ENCODE assay signal across 22 cellular contexts in the genomic region with DNA sequence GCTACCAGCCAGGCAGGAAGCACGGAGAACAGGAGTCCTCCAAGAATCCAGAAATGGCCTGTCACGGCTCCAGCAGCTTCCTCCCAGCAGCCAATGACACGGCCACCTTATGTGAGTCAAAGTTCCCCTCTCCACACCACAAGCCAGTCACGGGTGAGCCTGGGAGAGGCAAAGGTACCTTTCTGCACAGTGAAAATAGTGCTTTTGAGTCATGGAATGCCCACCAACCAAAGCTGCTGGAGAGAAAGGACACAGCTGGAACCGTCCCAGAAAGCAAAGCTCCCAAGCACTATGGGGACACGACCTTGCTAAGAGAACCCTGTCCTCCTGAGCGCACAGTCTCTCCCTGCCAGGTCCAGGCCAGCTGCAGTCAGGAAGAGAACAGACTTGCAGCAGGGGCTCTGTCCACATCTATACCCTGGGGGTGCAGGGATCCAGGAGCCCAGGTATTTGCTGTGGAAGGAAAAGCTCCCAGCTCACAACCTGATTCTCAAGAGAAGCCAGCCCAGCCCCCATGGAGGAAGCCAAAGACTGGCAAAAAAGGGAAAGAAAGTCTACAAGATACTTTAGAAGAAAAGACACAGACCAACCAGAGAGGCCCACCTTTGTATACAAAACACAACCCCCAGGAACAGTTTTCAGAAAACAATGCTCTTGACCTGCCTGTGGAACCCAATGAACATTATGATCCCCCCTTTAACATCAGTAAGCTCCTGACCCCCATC. TPM values are rescaled to one million over a fixed set of nuclear protein-coding genes. Genes with fewer than 3 reads are reported as not detected.
"Had no signal": no experiment of that assay in that cellular context is flagged by ENCODE, and none has a peak within 500 bp of the region (broad histone marks: within the 10 kb centered on the region; RNA-seq: fewer than 3 reads in every experiment).

No MANE protein-coding gene starts in this region.

- H2AFZ ChIP-seq: neural progenitor cell had no signal

- H3K9me3 ChIP-seq: body of pancreas, left lung, prostate gland, spleen had no signal

- H3K4me3 ChIP-seq: body of pancreas, left lung, neural progenitor cell, prostate gland, spleen had no signal

- H3K27ac ChIP-seq: body of pancreas, left lung, neural progenitor cell, prostate gland, spleen had no signal

- H3K4me2 ChIP-seq: neural progenitor cell had no signal

- H3K9ac ChIP-seq: neural progenitor cell had no signal

- DNase-seq: activated CD4-positive, alpha-beta T cell treated with anti-CD3 and anti-CD28 coated beads for 48 hours; activated CD4-positive, CD25-positive, alpha-beta regulatory T cell; activated naive CD4-positive, alpha-beta T cell treated with Interleukin-2 at 50 U/mL for 16 hours; body of pancreas; caudate nucleus; foreskin fibroblast; hypothalamus; left lung; naive B cell; spleen; stimulated activated CD4-positive, alpha-beta T cell treated with anti-CD3 and anti-CD28 coated beads, Interleukin-4, amount 100 ng/mL, for 4 hours; T-helper 1 cell; T-helper 9 cell had no signal

- H3K36me3 ChIP-seq: left lung, neural progenitor cell, prostate gland, spleen had no signal

- H3K4me1 ChIP-seq: body of pancreas, neural progenitor cell, prostate gland had no signal

- ATAC-seq: body of pancreas; left lung; sciatic nerve; stimulated activated memory B cell treated with anti-CD40 and anti-IgM and Interleukin-4, amounts not matched to agents 10 μg/mL and 1 μg/mL and 100 μg/mL, for 72 hours had no signal

- H3K27me3 ChIP-seq: body of pancreas, neural progenitor cell had no signal

RNA-seq across cellular contexts. Expression of a gene that starts 24.4 kb away (rescaled TPM):
- total RNA-seq: dermis microvascular lymphatic vessel endothelial cell, left lung, mononuclear cell, osteoblast, spleen had no signal
- polyA plus RNA-seq: keratinocyte, spleen, urinary bladder had no signal
